ENCODE assay signal across 1 cellular context in the genomic region with DNA sequence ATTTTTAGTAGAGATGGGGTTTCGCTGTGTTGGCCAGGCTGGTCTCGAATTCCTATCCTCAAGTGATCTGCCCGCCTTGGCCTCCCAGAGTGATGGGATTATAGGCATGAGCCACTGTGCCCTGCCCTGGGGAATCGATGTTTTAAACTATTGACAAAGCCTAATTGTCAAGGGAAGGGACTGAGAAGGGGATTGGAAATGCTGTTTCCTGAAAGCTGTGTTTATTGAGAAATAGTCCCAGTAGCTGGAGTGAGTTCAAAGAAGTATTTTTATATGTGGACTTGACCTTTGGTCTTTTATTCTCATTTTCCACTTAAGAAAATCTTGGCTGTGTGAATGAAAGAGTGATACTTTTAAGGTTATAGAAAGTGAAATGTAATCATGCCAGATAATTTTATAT.
TF ChIP-seq lines count a peak whose summit lies in the region.

No MANE protein-coding gene starts in this region.

TF ChIP-seq in A549, 52 proteins besides CTCF, POLR2A, EP300 and RAD21 (continued from another document):
- TF ChIP-seq, protein P1, sequence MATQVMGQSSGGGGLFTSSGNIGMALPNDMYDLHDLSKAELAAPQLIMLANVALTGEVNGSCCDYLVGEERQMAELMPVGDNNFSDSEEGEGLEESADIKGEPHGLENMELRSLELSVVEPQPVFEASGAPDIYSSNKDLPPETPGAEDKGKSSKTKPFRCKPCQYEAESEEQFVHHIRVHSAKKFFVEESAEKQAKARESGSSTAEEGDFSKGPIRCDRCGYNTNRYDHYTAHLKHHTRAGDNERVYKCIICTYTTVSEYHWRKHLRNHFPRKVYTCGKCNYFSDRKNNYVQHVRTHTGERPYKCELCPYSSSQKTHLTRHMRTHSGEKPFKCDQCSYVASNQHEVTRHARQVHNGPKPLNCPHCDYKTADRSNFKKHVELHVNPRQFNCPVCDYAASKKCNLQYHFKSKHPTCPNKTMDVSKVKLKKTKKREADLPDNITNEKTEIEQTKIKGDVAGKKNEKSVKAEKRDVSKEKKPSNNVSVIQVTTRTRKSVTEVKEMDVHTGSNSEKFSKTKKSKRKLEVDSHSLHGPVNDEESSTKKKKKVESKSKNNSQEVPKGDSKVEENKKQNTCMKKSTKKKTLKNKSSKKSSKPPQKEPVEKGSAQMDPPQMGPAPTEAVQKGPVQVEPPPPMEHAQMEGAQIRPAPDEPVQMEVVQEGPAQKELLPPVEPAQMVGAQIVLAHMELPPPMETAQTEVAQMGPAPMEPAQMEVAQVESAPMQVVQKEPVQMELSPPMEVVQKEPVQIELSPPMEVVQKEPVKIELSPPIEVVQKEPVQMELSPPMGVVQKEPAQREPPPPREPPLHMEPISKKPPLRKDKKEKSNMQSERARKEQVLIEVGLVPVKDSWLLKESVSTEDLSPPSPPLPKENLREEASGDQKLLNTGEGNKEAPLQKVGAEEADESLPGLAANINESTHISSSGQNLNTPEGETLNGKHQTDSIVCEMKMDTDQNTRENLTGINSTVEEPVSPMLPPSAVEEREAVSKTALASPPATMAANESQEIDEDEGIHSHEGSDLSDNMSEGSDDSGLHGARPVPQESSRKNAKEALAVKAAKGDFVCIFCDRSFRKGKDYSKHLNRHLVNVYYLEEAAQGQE (IDR thresholded peaks at IDR 0.05), result no peak
- no peak for TF ChIP-seq POLR2AphosphoS2 (conservative IDR thresholded peaks at IDR 0.05; ENCODE audit: low read length)
